20 cellular contexts compared by ENCODE assay signal in genomic region chr13:99316224-99316623, GRCh38. TPM values are rescaled to one million over a fixed set of nuclear protein-coding genes. Genes with fewer than 3 reads are reported as not detected.
DNase-seq lines count a peak whose midpoint lies in the region; ATAC-seq, FAIRE-seq and TF ChIP-seq lines count a peak whose summit lies in the region.
"Had no signal": no experiment of that assay in that cellular context is flagged by ENCODE, and none has a peak within 500 bp of the region (broad histone marks: within the 10 kb centered on the region; RNA-seq: fewer than 3 reads in every experiment).

No MANE protein-coding gene starts in this region.

- ATAC-seq in HepG2 = no peak
- no peak for ATAC-seq in right lobe of liver
- ATAC-seq in T-cell (replicated peaks in 1 of 4) = no peak
- ATAC-seq in K562 = no peak
- no peak for ATAC-seq in activated CD4-positive, CD25-positive, alpha-beta regulatory T cell treated with anti-CD3 and anti-CD28 coated beads, Interleukin-2, amount 50 U/mL, for 24 hours
- ATAC-seq: stimulated activated naive B cell treated with anti-CD40 and anti-IgM and Interleukin-4, amounts not matched to agents 10 μg/mL and 1 μg/mL and 100 μg/mL, for 72 hours had no signal

- DNase-seq in HepG2 (ENCODE audit: low spot score) (no peak), right lobe of liver (no peak), T-cell (no peak), K562 (ENCODE audit: extremely low read depth in 1 of 4, low spot score in 3 of 4) (no peak), OCI-M2 (lab: John Stamatoyannopoulos, UW; ENCODE audit: unreplicated experiment) (no peak), iPS-NIHi7 (ENCODE audit: extremely low spot score) (no peak)
- DNase-seq: activated CD4-positive, alpha-beta T cell treated with anti-CD3 and anti-CD28 coated beads, Interleukin-2, amount 50 U/mL, for 48 hours; colonic mucosa; Kasumi-1; mammary epithelial cell; PC-9; stimulated activated naive B cell treated with anti-CD40 and anti-IgM and Interleukin-4, amounts not matched to agents 10 μg/mL and 1 μg/mL and 100 μg/mL, for 72 hours had no signal

- FAIRE-seq in HepG2 (lab: Jason Lieb, UNC) = no peak
- no peak for FAIRE-seq in K562 (lab: Jason Lieb, UNC)
- FAIRE-seq: endometrium, GM12892 had no signal

- TF ChIP-seq POLR2A in HepG2 (IDR thresholded peaks at IDR 0.05; ENCODE audit: insufficient read depth in 1 of 2, low read depth in 2 of 2, low read length in 2 of 2) (no peak), right lobe of liver (IDR thresholded peaks at IDR 0.05) (no peak), K562 (conservative IDR thresholded peaks at IDR 0.05) (no peak)

- H2AFZ ChIP-seq in HepG2 (ENCODE audit: low read length) (no peak overlapping the region), K562 (ENCODE audit: low read depth, low read length) (no peak overlapping the region)
- H2AFZ ChIP-seq: PC-9 had no signal

- no peak overlapping the region for H3K9ac ChIP-seq in HepG2 (ENCODE audit: insufficient read depth, low read depth, low read length)
- H3K9ac ChIP-seq in K562 (ENCODE audit: insufficient read depth in 1 of 2, low read depth in 2 of 2, low read length in 2 of 2) = no peak overlapping the region

- WGBS in HepG2 (ENCODE audit: low lambda C conversion rate) = 100% methylated on average over 2 of the region's 2 CpGs
- 92% methylated on average over 2 of the region's 2 CpGs for WGBS in right lobe of liver (ENCODE audit: insufficient coverage, low coverage, low lambda C conversion rate, missing lambda C conversion rate)
- 89% methylated on average over 2 of the region's 2 CpGs for WGBS in K562 (ENCODE audit: insufficient coverage, low coverage, missing lambda C conversion rate)

- TF ChIP-seq EP300 in HepG2 (IDR thresholded peaks at IDR 0.05; ENCODE audit: low read depth in 2 of 2, low read length in 2 of 2) (no peak), HepG2 (CRISPR knock-in tag; IDR thresholded peaks at IDR 0.05; ENCODE audit: borderline replicate concordance) (no peak), K562 (IDR thresholded peaks at IDR 0.05; ENCODE audit: low read length) (no peak)

- POLR2A ChIA-PET in HepG2 (lab: Yijun Ruan, JAX) (no interaction called here), T-cell (lab: Charles Lee) (interaction anchor here in 1 of 2 donors (0.5 to 1.0 kb wide), 3 partner anchors 14 to 43 kb away, joined by 3 to 9 read pairs (median 4); no protein-coding TSS in a partner anchor), K562 (lab: Yijun Ruan, JAX) (interaction anchor here (1.1 kb wide), 1 partner anchor 9 kb away, joined by 3 read pairs; no protein-coding TSS in a partner anchor)

- peak overlapping the region; percentile 88 to 95 for H3K27ac Mint-ChIP-seq in T-cell
- H3K27ac Mint-ChIP-seq: stimulated activated naive B cell treated with anti-CD40 and anti-IgM and Interleukin-4, amounts not matched to agents 10 μg/mL and 1 μg/mL and 100 μg/mL, for 72 hours had no signal

- intact Hi-C loops in HepG2 (cut with micrococcal nuclease; ENCODE audit: unreplicated experiment) (no loop called here), right lobe of liver (cut with DNase I) (no loop called here), K562 (cut with micrococcal nuclease) (no loop called here)

- H3K27ac ChIP-seq in HepG2 (ENCODE audit: extremely low read length, insufficient read depth, low read length) = no peak overlapping the region
- H3K27ac ChIP-seq in right lobe of liver = no peak overlapping the region
- H3K27ac ChIP-seq in K562 (ENCODE audit: extremely low read depth, low read depth, low read length) = peak overlapping the region; percentile 66; the same call in 1 of the 3 replicates
- H3K27ac ChIP-seq: breast epithelium, PC-9, thoracic aorta had no signal

- H4K20me1 ChIP-seq in HepG2 (ENCODE audit: insufficient read depth, low read length) (no peaks in the 10 kb centered on the region), K562 (replicated peaks; ENCODE audit: control insufficient read depth, insufficient read depth, low read length) (no peaks in the 10 kb centered on the region)

- in situ Hi-C loops in HepG2 (cut with HindIII; ENCODE audit: extremely low pct_ligation_motif_present, low pct_unique_long_range_greater_than_20kb) = no loop called here
- in situ Hi-C loops in K562 (cut with MboI) = no loop called here

- peaks cover 76 to 86% (median 78%) of the 10 kb centered on the region in 3 donors for H3K4me1 Mint-ChIP-seq in T-cell

- H3K9me3 ChIP-seq in HepG2 (ENCODE audit: low read length) (no peaks in the 10 kb centered on the region), right lobe of liver (no peaks in the 10 kb centered on the region), K562 (replicated peaks; ENCODE audit: control insufficient read depth, insufficient read depth, low read depth, low read length) (no peaks in the 10 kb centered on the region)
- H3K9me3 ChIP-seq: breast epithelium, Caco-2, colonic mucosa, thoracic aorta had no signal

- H3K36me3 ChIP-seq in HepG2 (replicated peaks in 1 of 2; ENCODE audit: control insufficient read depth in 1 of 2, insufficient read depth in 2 of 2, low read length in 2 of 2) (peaks cover 0 to 21% of the 10 kb centered on the region in 2 experiments; a peak in 4 of 5 replicates), right lobe of liver (no peaks in the 10 kb centered on the region), K562 (ENCODE audit: control insufficient read depth, insufficient read depth, low read length) (peaks cover 17% of the 10 kb centered on the region)
- H3K36me3 ChIP-seq: breast epithelium, colonic mucosa, thoracic aorta had no signal

- no peaks in the 10 kb centered on the region for H3K4me1 ChIP-seq in HepG2 (ENCODE audit: insufficient read depth, low read length)
- peaks cover 0 to 10% (median 0%) of the 10 kb centered on the region in 4 donors for H3K4me1 ChIP-seq in right lobe of liver
- peaks cover 10 to 20% of the 10 kb centered on the region in 2 experiments for H3K4me1 ChIP-seq in K562 (replicated peaks in 1 of 2; ENCODE audit: control insufficient read depth in 2 of 2, insufficient read depth in 2 of 2, low read length in 2 of 2)
- H3K4me1 ChIP-seq: breast epithelium, Caco-2, colonic mucosa had no signal

- H3K4me3 Mint-ChIP-seq in T-cell = peak overlapping the region in 1 of 3 donors; percentile 57
- H3K4me3 Mint-ChIP-seq: stimulated activated naive B cell treated with anti-CD40 and anti-IgM and Interleukin-4, amounts not matched to agents 10 μg/mL and 1 μg/mL and 100 μg/mL, for 72 hours had no signal

- CTCF ChIA-PET in HepG2 (lab: Yijun Ruan, JAX; ENCODE audit: low intra/inter-chr PET ratio, low total read pairs) = no interaction called here
- CTCF ChIA-PET in T-cell (lab: Charles Lee) = no interaction called here
- CTCF ChIA-PET in K562 (lab: Yijun Ruan, JAX; ENCODE audit: low intra/inter-chr PET ratio) = no interaction called here

- peaks cover 27% of the 10 kb centered on the region for H3K36me3 Mint-ChIP-seq in T-cell

- H3K9me1 ChIP-seq in K562 (ENCODE audit: control insufficient read depth, insufficient read depth, low read length) = no peaks in the 10 kb centered on the region

- H3K9me3 Mint-ChIP-seq in T-cell = no peaks in the 10 kb centered on the region

- BruUV-seq in HepG2 (replicated peaks; lab: Mats Ljungman, UMichigan) (no TSS peak), K562 (replicated peaks; lab: Mats Ljungman, UMichigan) (no TSS peak)

- no peaks in the 10 kb centered on the region for H3K27me3 ChIP-seq in HepG2 (ENCODE audit: control insufficient read depth in 1 of 2, insufficient read depth in 2 of 2, low read length in 2 of 2)
- H3K27me3 ChIP-seq in right lobe of liver = no peaks in the 10 kb centered on the region
- H3K27me3 ChIP-seq in K562 (ENCODE audit: control insufficient read depth in 2 of 2, insufficient read depth in 2 of 2, low read length in 2 of 2) = no peaks in the 10 kb centered on the region
- H3K27me3 ChIP-seq: breast epithelium, colonic mucosa had no signal

- TF ChIP-seq CTCF in HepG2 (CRISPR knock-in tag; IDR thresholded peaks at IDR 0.05) (no peak), right lobe of liver (IDR thresholded peaks at IDR 0.05) (no peak), K562 (IDR thresholded peaks at IDR 0.05 in 2 of 3, conservative IDR thresholded peaks at IDR 0.05 in 1 of 3; ENCODE audit: insufficient read depth in 2 of 3, low read depth in 1 of 3, low read length in 3 of 3) (no peak)

- H3K79me2 ChIP-seq in HepG2 (ENCODE audit: insufficient read depth, low read length) (no peaks in the 10 kb centered on the region), K562 (ENCODE audit: control insufficient read depth, insufficient read depth, low read length) (peaks cover 4% of the 10 kb centered on the region; the same call in 2 of the 3 replicates)

- no peaks in the 10 kb centered on the region for H3K27me3 Mint-ChIP-seq in T-cell
- H3K27me3 Mint-ChIP-seq: stimulated activated naive B cell treated with anti-CD40 and anti-IgM and Interleukin-4, amounts not matched to agents 10 μg/mL and 1 μg/mL and 100 μg/mL, for 72 hours had no signal

- H3K4me3 ChIP-seq in HepG2 (replicated peaks in 1 of 3; ENCODE audit: insufficient read depth in 1 of 3, low read depth in 2 of 3, low read length in 3 of 3) = no peak overlapping the region
- H3K4me3 ChIP-seq in right lobe of liver = no peak overlapping the region
- H3K4me3 ChIP-seq in K562 = no peak overlapping the region
- H3K4me3 ChIP-seq: breast epithelium, colonic mucosa, PC-9, skin epidermis, thoracic aorta had no signal

- H3K4me2 ChIP-seq in HepG2 (ENCODE audit: low read depth, low read length) (no peak overlapping the region), K562 (ENCODE audit: insufficient read depth, low read length) (no peak overlapping the region)
- H3K4me2 ChIP-seq: PC-9 had no signal

- TF ChIP-seq RAD21 in HepG2 (CRISPR knock-in tag; IDR thresholded peaks at IDR 0.05) (no peak), K562 (CRISPR knock-in tag; conservative IDR thresholded peaks at IDR 0.05 in 1 of 2, IDR thresholded peaks at IDR 0.05 in 1 of 2) (no peak)

RNA-seq across cellular contexts. Expression of gene GPR183, which starts 9.0 kb away (rescaled TPM):
- total RNA-seq in HepG2 (2016; rRNA removed; fragmentation: Illumina TruSeq; extraction: Trizol) (not detected in 2 replicates), right lobe of liver (1 to 10 TPM in 3 of 6 experiments, under 1 TPM in 3; 0.26 to 3.2 (median 1.0) TPM), T-cell (100 to 1,000 TPM in 3 of 5 donors, 10 to 100 TPM in 2; 69.9 to 152 (median 100) TPM), K562 (2014; rRNA removed) (1.3 and 1.6 TPM in 2 replicates), K562 (2014; rRNA removed; fragmentation: Illumina TruSeq; extraction: Trizol) (2.9 and 3.5 TPM in 2 replicates), K562 (2015; rRNA removed; fragmentation: Illumina TruSeq; extraction: Trizol) (9.3 and 10.0 TPM in 2 replicates), K562 (2021) (2.3 TPM in 2 replicates)
- total RNA-seq in HepG2 (2016; cell fraction: cytosol; rRNA removed; fragmentation: Illumina TruSeq; extraction: Trizol; ENCODE audit: low read depth) = not detected in 2 replicates
- total RNA-seq in HepG2 (2016; cell fraction: insoluble cytoplasmic fraction; rRNA removed; fragmentation: Illumina TruSeq; extraction: Trizol) = not detected in 2 replicates
- not detected in 2 replicates for total RNA-seq in HepG2 (2016; cell fraction: membrane; rRNA removed; fragmentation: Illumina TruSeq; extraction: Trizol)
- not detected in 2 replicates for total RNA-seq in HepG2 (2016; cell fraction: nucleus; rRNA removed; fragmentation: Illumina TruSeq; extraction: Trizol)
- polyA plus RNA-seq in HepG2 (2011; rRNA removed) (not detected in 2 replicates), K562 (2011; rRNA removed) (2.6 and 9.4 TPM in 2 replicates), K562 (2014; fragmentation: Illumina TruSeq; extraction: Trizol) (3.6 and 3.7 TPM in 2 replicates), K562 (2014; fragmentation: Nextera tagmentation; extraction: Ambion mirVana) (10 to 100 TPM in 1 of 2 experiments, 1 to 10 TPM in 1; 6.9 to 10.2 TPM), K562 (2014; rRNA removed) (1.9 and 2.5 TPM in 2 replicates)
- not detected in 2 replicates for polyA plus RNA-seq in HepG2 (2011; cell fraction: cytosol; rRNA removed)
- not detected in 2 replicates for polyA plus RNA-seq in HepG2 (2011; cell fraction: nucleus; rRNA removed)
- 0.08 TPM in 1 of 2 replicates, not detected in the other for polyA plus RNA-seq in HepG2 (2012)
- polyA plus RNA-seq in HepG2 (2016; cell fraction: cytosol; fragmentation: Illumina TruSeq; extraction: Trizol; ENCODE audit: low read depth) = not detected in 2 replicates
- not detected in 2 replicates for polyA plus RNA-seq in HepG2 (2016; cell fraction: insoluble cytoplasmic fraction; fragmentation: Illumina TruSeq; extraction: Trizol; ENCODE audit: low read depth)
- not detected in 2 replicates for polyA plus RNA-seq in HepG2 (2016; cell fraction: membrane; fragmentation: Illumina TruSeq; extraction: Trizol; ENCODE audit: low read depth)
- not detected in 2 replicates for polyA plus RNA-seq in HepG2 (2016; cell fraction: nucleus; fragmentation: Illumina TruSeq; extraction: Trizol; ENCODE audit: insufficient read depth, low read depth)
- not detected in 2 replicates for polyA minus RNA-seq in HepG2 (2011; rRNA and poly(A)+ RNA removed; ENCODE audit: low replicate concordance)
- polyA minus RNA-seq in HepG2 (2011; cell fraction: cytosol; rRNA and poly(A)+ RNA removed) = not detected in 2 replicates
- 0.26 TPM in 1 of 2 replicates, not detected in the other for polyA minus RNA-seq in HepG2 (2011; cell fraction: nucleus; rRNA and poly(A)+ RNA removed)
- 3.6 and 4.7 TPM in 2 replicates for total RNA-seq in K562 (2011; cell fraction: chromatin; rRNA removed; ENCODE audit: low replicate concordance)
- total RNA-seq in K562 (2011; cell fraction: nucleolus; rRNA removed) = 2.6 and 4.0 TPM in 2 replicates
- 4.1 and 5.4 TPM in 2 replicates for total RNA-seq in K562 (2011; cell fraction: nucleoplasm; rRNA removed)
- polyA plus RNA-seq in K562 (2011; cell fraction: cytosol; rRNA removed) = 1.7 and 5.1 TPM in 2 replicates
- 0.97 and 2.6 TPM in 2 replicates for polyA plus RNA-seq in K562 (2011; cell fraction: nucleus; rRNA removed)
- 3.7 and 8.1 TPM in 2 replicates for polyA plus RNA-seq in K562 (2012)
- 2.0 and 6.3 TPM in 2 replicates for polyA minus RNA-seq in K562 (2011; rRNA and poly(A)+ RNA removed)
- 2.6 TPM in 1 of 2 replicates, not detected in the other for polyA minus RNA-seq in K562 (2011; cell fraction: cytosol; rRNA and poly(A)+ RNA removed)
- 0.78 and 0.81 TPM in 2 replicates for polyA minus RNA-seq in K562 (2011; cell fraction: nucleus; rRNA and poly(A)+ RNA removed)
- total RNA-seq: Caco-2, mammary epithelial cell, PC-9, pulmonary artery endothelial cell had no signal
- polyA plus RNA-seq: mammary epithelial cell had no signal

RNA-seq across cellular contexts. Expression of gene GPR18, which starts 58.0 kb away (rescaled TPM):
- total RNA-seq in HepG2 (2016; rRNA removed; fragmentation: Illumina TruSeq; extraction: Trizol) (not detected in 2 replicates), right lobe of liver (under 1 TPM in 2 of 6 experiments, not detected in 4; 0.13 to 0.17 TPM), T-cell (10 to 100 TPM; 15.2 to 26.7 (median 16.7) TPM), K562 (2014; rRNA removed) (not detected in 2 replicates), K562 (2014; rRNA removed; fragmentation: Illumina TruSeq; extraction: Trizol) (not detected in 2 replicates), K562 (2015; rRNA removed; fragmentation: Illumina TruSeq; extraction: Trizol) (not detected in 2 replicates), K562 (2021) (not detected in 2 replicates)
- not detected in 2 replicates for total RNA-seq in HepG2 (2016; cell fraction: cytosol; rRNA removed; fragmentation: Illumina TruSeq; extraction: Trizol; ENCODE audit: low read depth)
- not detected in 2 replicates for total RNA-seq in HepG2 (2016; cell fraction: insoluble cytoplasmic fraction; rRNA removed; fragmentation: Illumina TruSeq; extraction: Trizol)
- total RNA-seq in HepG2 (2016; cell fraction: membrane; rRNA removed; fragmentation: Illumina TruSeq; extraction: Trizol) = not detected in 2 replicates
- not detected in 2 replicates for total RNA-seq in HepG2 (2016; cell fraction: nucleus; rRNA removed; fragmentation: Illumina TruSeq; extraction: Trizol)
- polyA plus RNA-seq in HepG2 (2011; rRNA removed) (not detected in 2 replicates), K562 (2011; rRNA removed) (not detected in 2 replicates), K562 (2014; fragmentation: Illumina TruSeq; extraction: Trizol) (not detected in 2 replicates), K562 (2014; fragmentation: Nextera tagmentation; extraction: Ambion mirVana) (under 1 TPM in 1 of 2 experiments, not detected in 1; 0.75 TPM), K562 (2014; rRNA removed) (not detected in 2 replicates)
- not detected in 2 replicates for polyA plus RNA-seq in HepG2 (2011; cell fraction: cytosol; rRNA removed)
- polyA plus RNA-seq in HepG2 (2011; cell fraction: nucleus; rRNA removed) = not detected in 2 replicates
- 0.09 and 0.13 TPM in 2 replicates for polyA plus RNA-seq in HepG2 (2012)
- polyA plus RNA-seq in HepG2 (2016; cell fraction: cytosol; fragmentation: Illumina TruSeq; extraction: Trizol; ENCODE audit: low read depth) = not detected in 2 replicates
- polyA plus RNA-seq in HepG2 (2016; cell fraction: insoluble cytoplasmic fraction; fragmentation: Illumina TruSeq; extraction: Trizol; ENCODE audit: low read depth) = not detected in 2 replicates
- not detected in 2 replicates for polyA plus RNA-seq in HepG2 (2016; cell fraction: membrane; fragmentation: Illumina TruSeq; extraction: Trizol; ENCODE audit: low read depth)
- not detected in 2 replicates for polyA plus RNA-seq in HepG2 (2016; cell fraction: nucleus; fragmentation: Illumina TruSeq; extraction: Trizol; ENCODE audit: insufficient read depth, low read depth)
- not detected in 2 replicates for polyA minus RNA-seq in HepG2 (2011; rRNA and poly(A)+ RNA removed; ENCODE audit: low replicate concordance)
- polyA minus RNA-seq in HepG2 (2011; cell fraction: cytosol; rRNA and poly(A)+ RNA removed) = not detected in 2 replicates
- 0.26 TPM in 1 of 2 replicates, not detected in the other for polyA minus RNA-seq in HepG2 (2011; cell fraction: nucleus; rRNA and poly(A)+ RNA removed)
- not detected in 2 replicates for total RNA-seq in K562 (2011; cell fraction: chromatin; rRNA removed; ENCODE audit: low replicate concordance)
- total RNA-seq in K562 (2011; cell fraction: nucleolus; rRNA removed) = not detected in 2 replicates
- total RNA-seq in K562 (2011; cell fraction: nucleoplasm; rRNA removed) = not detected in 2 replicates
- not detected in 2 replicates for polyA plus RNA-seq in K562 (2011; cell fraction: cytosol; rRNA removed)
- polyA plus RNA-seq in K562 (2011; cell fraction: nucleus; rRNA removed) = not detected in 2 replicates
- 0.08 and 0.13 TPM in 2 replicates for polyA plus RNA-seq in K562 (2012)
- not detected in 2 replicates for polyA minus RNA-seq in K562 (2011; rRNA and poly(A)+ RNA removed)
- polyA minus RNA-seq in K562 (2011; cell fraction: cytosol; rRNA and poly(A)+ RNA removed) = not detected in 2 replicates
- not detected in 2 replicates for polyA minus RNA-seq in K562 (2011; cell fraction: nucleus; rRNA and poly(A)+ RNA removed)
- total RNA-seq: Caco-2, mammary epithelial cell, PC-9, pulmonary artery endothelial cell, thoracic aorta had no signal
- polyA plus RNA-seq: mammary epithelial cell had no signal

Comparison
In these comparisons a context has a peak if more than half of its experiments do, and no peak if none do; other contexts are left out.
1. RNA of gene GPR183, which starts 9.0 kb away (total RNA-seq): 69.9 to 152 TPM in T-cell; 1.3 to 10.0 TPM in K562, 0.26 to 3.2 TPM in right lobe of liver and not detected in HepG2; every median in the first group is over 4 times any median in the second.
2. RNA of gene GPR18, which starts 58.0 kb away (total RNA-seq): 15.2 to 26.7 TPM in T-cell; 0.13 to 0.17 TPM in right lobe of liver, not detected in HepG2 and not detected in K562; every median in the first group is over 10 times any median in the second.
3. Of the 241 proteins assayed by ChIP-seq in both HepG2 and K562: peak only in HepG2: none; only in K562: none; in both: ZNF24; in neither: 240.